In the genomic region with DNA sequence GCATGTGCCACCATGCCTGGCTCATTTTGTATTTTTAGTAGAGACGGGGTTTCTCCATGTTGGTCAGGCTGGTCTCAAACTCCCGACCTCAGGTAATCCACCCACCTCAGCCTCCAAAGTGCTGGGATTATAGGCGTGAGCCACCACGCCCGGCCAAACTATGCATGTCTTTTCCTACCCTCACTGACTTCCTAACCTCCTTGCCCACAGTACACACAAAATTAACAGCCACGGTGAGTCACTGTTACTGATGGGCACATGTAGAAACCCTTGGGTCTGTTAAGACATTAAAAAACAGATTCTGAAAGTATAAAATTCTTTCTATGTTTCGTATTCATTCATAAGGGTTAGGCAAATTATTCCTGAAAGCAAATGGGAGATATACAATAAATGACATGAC, we compare ENCODE assay signal across 8 cellular contexts. TPM values are rescaled to one million over a fixed set of nuclear protein-coding genes. Genes with fewer than 3 reads are reported as not detected.
A peak's percentile ranks its signal among the peaks of the same experiment; 100 is the strongest.
DNase-seq lines count a peak whose midpoint lies in the region; ATAC-seq and TF ChIP-seq lines count a peak whose summit lies in the region.
"Not testable (repeated sequence)": the region's sequence is repeated elsewhere in the genome, so short reads cannot be mapped to it uniquely, and the experiment has no call there.

No MANE protein-coding gene starts in this region.

- in situ Hi-C loops in Caki2 (cut with HindIII; ENCODE audit: low pct_unique_long_range_greater_than_20kb, low sequenced_read_pairs) = not testable (repeated sequence)

- TF ChIP-seq CTCF in HFFc6 (IDR thresholded peaks at IDR 0.05); WTC11 (IDR thresholded peaks at IDR 0.05); endothelial cell (IDR thresholded peaks at IDR 0.05; ENCODE audit: unreplicated experiment): not testable (repeated sequence)

- CTCF ChIA-PET in WTC11 (lab: Charles Lee) = not testable (repeated sequence)

- H3K27me3 Mint-ChIP-seq in HFFc6 (ENCODE audit: insufficient read depth); WTC11 (ENCODE audit: low read depth); activated naive CD8-positive, alpha-beta T cell treated with anti-CD3 and anti-CD28 coated beads, Interleukin-2, amount 50 U/mL, for 24 hours; endothelial cell (ENCODE audit: unreplicated experiment); stimulated activated memory B cell treated with anti-CD40 and anti-IgM and Interleukin-4, amounts not matched to agents 10 μg/mL and 1 μg/mL and 100 μg/mL, for 72 hours: not testable (repeated sequence)

- H3K36me3 Mint-ChIP-seq in HFFc6 (ENCODE audit: low read depth) (peaks cover 65% of the 10 kb centered on the region), WTC11 (peaks cover 48% of the 10 kb centered on the region), endothelial cell (ENCODE audit: low read depth, unreplicated experiment) (peaks cover 27% of the 10 kb centered on the region)
- peaks cover 63% of the 10 kb centered on the region for H3K36me3 Mint-ChIP-seq in activated naive CD8-positive, alpha-beta T cell treated with anti-CD3 and anti-CD28 coated beads, Interleukin-2, amount 50 U/mL, for 24 hours (ENCODE audit: low read depth)
- H3K36me3 Mint-ChIP-seq in stimulated activated memory B cell treated with anti-CD40 and anti-IgM and Interleukin-4, amounts not matched to agents 10 μg/mL and 1 μg/mL and 100 μg/mL, for 72 hours = peaks cover 36% of the 10 kb centered on the region

- H3K27ac Mint-ChIP-seq in HFFc6 (peak overlapping the region; percentile 82), WTC11 (peak overlapping the region; percentile 66), endothelial cell (ENCODE audit: unreplicated experiment) (peak overlapping the region; percentile 22)
- H3K27ac Mint-ChIP-seq in activated naive CD8-positive, alpha-beta T cell treated with anti-CD3 and anti-CD28 coated beads, Interleukin-2, amount 50 U/mL, for 24 hours = peak overlapping the region; percentile 40
- H3K27ac Mint-ChIP-seq in stimulated activated memory B cell treated with anti-CD40 and anti-IgM and Interleukin-4, amounts not matched to agents 10 μg/mL and 1 μg/mL and 100 μg/mL, for 72 hours = peak overlapping the region; percentile 35

- H3K9me3 Mint-ChIP-seq in HFFc6 (peaks cover 25% of the 10 kb centered on the region), WTC11 (peaks cover 14% of the 10 kb centered on the region)
- H3K9me3 Mint-ChIP-seq in activated naive CD8-positive, alpha-beta T cell treated with anti-CD3 and anti-CD28 coated beads, Interleukin-2, amount 50 U/mL, for 24 hours; endothelial cell (ENCODE audit: unreplicated experiment); stimulated activated memory B cell treated with anti-CD40 and anti-IgM and Interleukin-4, amounts not matched to agents 10 μg/mL and 1 μg/mL and 100 μg/mL, for 72 hours: not testable (repeated sequence)

- peak overlapping the region; percentile 67 for H3K4me3 Mint-ChIP-seq in HFFc6
- H3K4me3 Mint-ChIP-seq in WTC11; activated naive CD8-positive, alpha-beta T cell treated with anti-CD3 and anti-CD28 coated beads, Interleukin-2, amount 50 U/mL, for 24 hours; endothelial cell (ENCODE audit: unreplicated experiment); stimulated activated memory B cell treated with anti-CD40 and anti-IgM and Interleukin-4, amounts not matched to agents 10 μg/mL and 1 μg/mL and 100 μg/mL, for 72 hours: not testable (repeated sequence)

- H3K4me1 Mint-ChIP-seq in HFFc6 (ENCODE audit: low read depth) (peaks cover 93% of the 10 kb centered on the region), WTC11 (peaks cover 17% of the 10 kb centered on the region)
- peaks cover 58% of the 10 kb centered on the region for H3K4me1 Mint-ChIP-seq in activated naive CD8-positive, alpha-beta T cell treated with anti-CD3 and anti-CD28 coated beads, Interleukin-2, amount 50 U/mL, for 24 hours
- not testable (repeated sequence) for H3K4me1 Mint-ChIP-seq in endothelial cell (ENCODE audit: unreplicated experiment)
- peaks cover 42% of the 10 kb centered on the region for H3K4me1 Mint-ChIP-seq in stimulated activated memory B cell treated with anti-CD40 and anti-IgM and Interleukin-4, amounts not matched to agents 10 μg/mL and 1 μg/mL and 100 μg/mL, for 72 hours

- POLR2A ChIA-PET in WTC11 (lab: Charles Lee) = not testable (repeated sequence)

- DNase-seq in Caki2 (ENCODE audit: low read depth) (peak; percentile 37), HFFc6 (peak; percentile 36), iris pigment epithelial cell (ENCODE audit: low read depth) (peak; percentile 75)
- DNase-seq in NK-92 treated with Interleukin-12 subunit alpha and Interleukin-12 subunit beta, amount 100 ng/mL, for 24 hours (lab: John Stamatoyannopoulos, UW) = peak; percentile 12
- DNase-seq in WTC11 (ENCODE audit: low spot score); activated naive CD8-positive, alpha-beta T cell treated with anti-CD3 and anti-CD28 coated beads, Interleukin-2, amount 50 U/mL, for 24 hours; endothelial cell (ENCODE audit: low spot score): not testable (repeated sequence)

- ATAC-seq in WTC11; activated naive CD8-positive, alpha-beta T cell treated with anti-CD3 and anti-CD28 coated beads, Interleukin-2, amount 50 U/mL, for 24 hours; stimulated activated memory B cell treated with anti-CD40 and anti-IgM and Interleukin-4, amounts not matched to agents 10 μg/mL and 1 μg/mL and 100 μg/mL, for 72 hours: not testable (repeated sequence)

RNA-seq across cellular contexts. Expression of a gene that starts 4.6 kb away (rescaled TPM):
- total RNA-seq in Caki2 (2014; rRNA removed; shearing (Covaris generic); ENCODE audit: low replicate concordance) = 68.4 and 101 TPM in 2 replicates
- total RNA-seq in HFFc6 (2021; fragmentation: NEBNext Ultra II Directional; extraction: Animal tissue kit (Norgen Biotek cat#: 25700)) = 10 to 100 TPM; 56.8 to 77.7 (median 65.7) TPM
- total RNA-seq in WTC11 (2021) (89.9 to 90.9 TPM (median 90.4 TPM) in 3 replicates), endothelial cell (ENCODE audit: unreplicated experiment) (36.8 TPM)

RNA-seq across cellular contexts. Expression of a gene that starts 7.2 kb away (rescaled TPM):
- total RNA-seq in Caki2 (2014; rRNA removed; shearing (Covaris generic); ENCODE audit: low replicate concordance) = 8.6 and 22.9 TPM in 2 replicates
- 10 to 100 TPM; 30.1 to 46.3 (median 40.5) TPM for total RNA-seq in HFFc6 (2021; fragmentation: NEBNext Ultra II Directional; extraction: Animal tissue kit (Norgen Biotek cat#: 25700))
- total RNA-seq in WTC11 (2021) (13.0 to 16.4 TPM (median 14.3 TPM) in 3 replicates), endothelial cell (ENCODE audit: unreplicated experiment) (23.4 TPM)

RNA-seq across cellular contexts. Expression of a gene that starts 21.4 kb away (rescaled TPM):
- 93.1 and 102 TPM in 2 replicates for total RNA-seq in Caki2 (2014; rRNA removed; shearing (Covaris generic); ENCODE audit: low replicate concordance)
- total RNA-seq in HFFc6 (2021; fragmentation: NEBNext Ultra II Directional; extraction: Animal tissue kit (Norgen Biotek cat#: 25700)) = 100 to 1,000 TPM; 141 to 176 (median 160) TPM
- total RNA-seq in WTC11 (2021) (201 to 235 TPM (median 202 TPM) in 3 replicates), endothelial cell (ENCODE audit: unreplicated experiment) (109 TPM)

Comparison
In these comparisons a context has a peak if more than half of its experiments do, and no peak if none do; other contexts are left out.
1. H3K27ac Mint-ChIP-seq: peak in every context shown above with its lines; median percentile 82 in HFFc6; 66 in WTC11; 40 in activated naive CD8-positive, alpha-beta T cell treated with anti-CD3 and anti-CD28 coated beads, Interleukin-2, amount 50 U/mL, for 24 hours; 35 in stimulated activated memory B cell treated with anti-CD40 and anti-IgM and Interleukin-4, amounts not matched to agents 10 μg/mL and 1 μg/mL and 100 μg/mL, for 72 hours; 22 in endothelial cell.